In genomic region chr11:11841605-11842425, GRCh38 we compare ENCODE assay signal across 8 cellular contexts. TPM values are rescaled to one million over a fixed set of nuclear protein-coding genes. Genes with fewer than 3 reads are reported as not detected.
DNase-seq lines count a peak whose midpoint lies in the region; ATAC-seq and FAIRE-seq lines count a peak whose summit lies in the region.

TSS of gene USP47 (plus strand) at chr11:11841972. CDS start at chr11:11842186, 214 bp downstream.

- peak within 1 kb of the TSS; percentile 92 for H3K27ac ChIP-seq in mesodermal cell (ENCODE audit: low read depth, low read length, severe bottlenecking)

- in situ Hi-C loops in endometrial microvascular endothelial cells (cut with HindIII; ENCODE audit: inconsistent ontology term, low pct_unique_long_range_greater_than_20kb, low sequenced_read_pairs), result no loop called here

- H3K4me3 ChIP-seq in mesodermal cell (ENCODE audit: extremely low read depth, insufficient read depth, low read length, poor library complexity, severe bottlenecking), result peak within 1 kb of the TSS; percentile 82

- ATAC-seq in GM21381 (IDR thresholded peaks at IDR 0.05; ENCODE audit: unreplicated experiment), result peak; percentile 74

- peak; percentile 20 for FAIRE-seq in HTR-8/SVneo (lab: Jason Lieb, UNC)

- peaks cover 3% of the 10 kb centered on the region for H3K4me1 ChIP-seq in mesodermal cell (ENCODE audit: control insufficient read depth, insufficient read depth, low read length, poor library complexity, severe bottlenecking)

- WGBS in mesodermal cell (ENCODE audit: insufficient coverage in 2 of 2), 2 experiments, result 0% methylated on average over 63 to 66 of the region's 75 CpGs

- peak; percentile 91 for DNase-seq in D341Med (ENCODE audit: low spot score)
- DNase-seq in HTR-8/SVneo (ENCODE audit: insufficient read length, low spot score), result peak; percentile 68
- peak; percentile 80 for DNase-seq in NOMO-1 treated with DMSO at 0.1 percent for 48 hours (lab: John Stamatoyannopoulos, UW; ENCODE audit: unreplicated experiment)
- peak; percentile 85 to 96 (median 94) for DNase-seq in activated CD8-positive, alpha-beta memory T cell treated with anti-CD3 and anti-CD28 coated beads for 48 hours (ENCODE audit: low read depth in 2 of 3, low spot score in 2 of 3)
- peak; percentile 83 to 85 for DNase-seq in stimulated activated CD8-positive, alpha-beta memory T cell treated with anti-CD3 and anti-CD28 coated beads, Interleukin-15, amount 100 ng/mL, for 4 hours (ENCODE audit: low read depth in 2 of 2)

- H3K36me3 ChIP-seq in mesodermal cell (ENCODE audit: control insufficient read depth, insufficient read depth, low read length), result no peaks in the 10 kb centered on the region

- H3K9me3 ChIP-seq in mesodermal cell (ENCODE audit: control insufficient read depth, low read length), result no peaks in the 10 kb centered on the region

RNA-seq across cellular contexts. Expression of gene USP47, which starts in this region (rescaled TPM):
- 35.4 TPM for total RNA-seq in endometrial microvascular endothelial cells (ENCODE audit: inconsistent ontology term)
- 36.3 TPM for polyA plus RNA-seq in mesodermal cell (2013, experiment 1 of 2)
- polyA plus RNA-seq in mesodermal cell (2013, experiment 2 of 2), result 35.2 TPM

Comparison
In these comparisons a context has a peak if more than half of its experiments do, and no peak if none do; other contexts are left out.
1. Peak in every context shown above with its lines: DNase-seq, ATAC-seq, H3K4me3 ChIP-seq and H3K27ac ChIP-seq.